In the genomic region with DNA sequence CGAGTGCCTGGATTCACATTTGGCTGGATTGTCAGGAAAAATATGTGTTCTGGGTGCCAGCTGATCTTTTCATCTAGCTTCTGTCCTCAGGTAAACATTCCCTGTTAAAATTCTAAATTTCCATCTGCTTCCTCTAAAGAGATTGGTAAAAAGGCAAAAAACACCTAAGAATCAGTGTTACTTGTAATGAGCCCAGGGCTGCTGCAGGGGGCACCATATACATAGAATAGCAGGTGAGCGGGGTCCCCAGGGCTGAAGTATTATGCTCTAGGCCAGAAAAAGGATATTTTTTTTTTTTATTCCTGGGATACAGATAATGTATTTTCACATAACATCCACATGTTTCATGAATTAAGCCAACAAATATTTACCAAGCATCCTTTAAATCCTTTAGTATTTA, we compare ENCODE assay signal across 8 cellular contexts. TPM values are rescaled to one million over a fixed set of nuclear protein-coding genes. Genes with fewer than 3 reads are reported as not detected.
DNase-seq lines count a peak whose midpoint lies in the region; ATAC-seq and TF ChIP-seq lines count a peak whose summit lies in the region.
"Not testable (repeated sequence)": the region's sequence is repeated elsewhere in the genome, so short reads cannot be mapped to it uniquely, and the experiment has no call there.

No MANE protein-coding gene starts in this region.

- H3K27me3 ChIP-seq in BJ (ENCODE audit: control insufficient read depth, insufficient read depth, low read length); left ventricle myocardium inferior (ENCODE audit: low read depth): not testable (repeated sequence)

- H3K4me3 Mint-ChIP-seq in MCF 10A (ENCODE audit: unreplicated experiment); type B pancreatic cell: not testable (repeated sequence)

- POLR2A ChIA-PET in BJ (lab: Charles Lee), result not testable (repeated sequence)
- POLR2A ChIA-PET in MCF 10A (lab: Yijun Ruan, JAX), result interaction anchor here (0.6 kb wide), 1 partner anchor 917 kb away, joined by 5 read pairs; no protein-coding TSS in a partner anchor

- not testable (repeated sequence) for H3K27ac ChIP-seq in left ventricle myocardium inferior (replicated peaks)

- H3K4me1 ChIP-seq in left ventricle myocardium inferior, result not testable (repeated sequence)

- H3K9me3 Mint-ChIP-seq in MCF 10A (ENCODE audit: unreplicated experiment); type B pancreatic cell: not testable (repeated sequence)

- not testable (repeated sequence) for H3K36me3 Mint-ChIP-seq in MCF 10A (ENCODE audit: insufficient read depth, unreplicated experiment); type B pancreatic cell

- in situ Hi-C loops in SK-MEL-5 (cut with HindIII; ENCODE audit: low pct_unique_long_range_greater_than_20kb, low sequenced_read_pairs), result not testable (repeated sequence)

- not testable (repeated sequence) for H3K9me3 ChIP-seq in left ventricle myocardium inferior (replicated peaks)

- H3K27ac Mint-ChIP-seq in MCF 10A (ENCODE audit: low read depth, unreplicated experiment); type B pancreatic cell: not testable (repeated sequence)

- not testable (repeated sequence) for BruUV-seq in MCF 10A (replicated peaks; lab: Mats Ljungman, UMichigan)

- H3K27me3 Mint-ChIP-seq in MCF 10A (ENCODE audit: insufficient read depth, unreplicated experiment), result not testable (repeated sequence)
- H3K27me3 Mint-ChIP-seq in type B pancreatic cell, result peaks cover 19% of the 10 kb centered on the region

- DNase-seq in BJ (ENCODE audit: low read depth); MCF 10A (ENCODE audit: unreplicated experiment); left ventricle myocardium inferior; type B pancreatic cell (ENCODE audit: extremely low spot score, unreplicated experiment): not testable (repeated sequence)
- peak; percentile 11 for DNase-seq in NCI-H1694 (lab: John Stamatoyannopoulos, UW)
- peak; percentile 39 for DNase-seq in SK-MEL-5 (ENCODE audit: low read depth, low spot score)

- not testable (repeated sequence) for H3K36me3 ChIP-seq in BJ (ENCODE audit: control insufficient read depth, insufficient read depth, low read length); left ventricle myocardium inferior

- intact Hi-C loops in MCF 10A (cut with micrococcal nuclease); left ventricle myocardium inferior (cut with micrococcal nuclease): not testable (repeated sequence)

- not testable (repeated sequence) for H3K4me3 ChIP-seq in BJ (ENCODE audit: low read depth, low read length); left ventricle myocardium inferior

- TF ChIP-seq CTCF in BJ (IDR thresholded peaks at IDR 0.05; ENCODE audit: insufficient read depth, low read depth, low read length) (peak; percentile 23; the same call in 1 of the 2 replicates), GM12874 (IDR thresholded peaks at IDR 0.05; ENCODE audit: insufficient read depth, low read depth, low read length) (peak; percentile 26; the same call in 1 of the 2 replicates), MCF 10A (IDR thresholded peaks at IDR 0.05; ENCODE audit: unreplicated experiment) (peak; percentile 31), left ventricle myocardium inferior (IDR thresholded peaks at IDR 0.05; ENCODE audit: borderline replicate concordance) (peak; percentile 29), type B pancreatic cell (conservative IDR thresholded peaks at IDR 0.05) (peak; percentile 68)

- ATAC-seq in HG02798 (IDR thresholded peaks at IDR 0.05; ENCODE audit: poor library complexity, unreplicated experiment), result peak; percentile 42

- peaks cover 10% of the 10 kb centered on the region for H3K4me1 Mint-ChIP-seq in MCF 10A (ENCODE audit: insufficient read depth, unreplicated experiment)
- not testable (repeated sequence) for H3K4me1 Mint-ChIP-seq in type B pancreatic cell (ENCODE audit: unreplicated experiment)

- CTCF ChIA-PET in BJ (lab: Yijun Ruan, JAX), result not testable (repeated sequence)
- CTCF ChIA-PET in MCF 10A (lab: Yijun Ruan, JAX), result interaction anchor here (0.6 kb wide), 1 partner anchor 1007 kb away, joined by 3 read pairs; no protein-coding TSS in a partner anchor

RNA-seq across cellular contexts. Expression of a gene that starts 18.4 kb away (rescaled TPM):
- polyA plus RNA-seq in BJ (2011; rRNA removed), result 10.2 and 20.5 TPM in 2 replicates
- polyA minus RNA-seq in BJ (2011; rRNA and poly(A)+ RNA removed), result 10.1 and 11.0 TPM in 2 replicates
- 92.8 and 132 TPM in 2 replicates for total RNA-seq in SK-MEL-5 (2014; rRNA removed; shearing (Covaris generic))
- polyA plus RNA-seq in SK-MEL-5 (2015; cell fraction: cytosol; rRNA removed), result 107 and 135 TPM in 2 replicates
- 56.1 and 56.9 TPM in 2 replicates for polyA plus RNA-seq in SK-MEL-5 (2015; cell fraction: nucleus; rRNA removed)
- total RNA-seq in MCF 10A (2022), result 9.0 and 18.5 TPM in 2 replicates
- 28.5 TPM for total RNA-seq in left ventricle myocardium inferior
- total RNA-seq in type B pancreatic cell (ENCODE audit: low replicate concordance), result 12.5 and 33.4 TPM in 2 replicates
